In genomic region chr7:3688842-3689241, GRCh38 we compare ENCODE assay signal across 32 cellular contexts.
"Had no signal": no experiment of that assay in that cellular context is flagged by ENCODE, and none has a peak within 500 bp of the region (broad histone marks: within the 10 kb centered on the region; RNA-seq: fewer than 3 reads in every experiment).

No MANE protein-coding gene starts in this region.

- DNase-seq: activated CD4-positive, alpha-beta T cell treated with anti-CD3 and anti-CD28 coated beads for 4 hours; activated CD4-positive, alpha-beta T cell treated with anti-CD3 and anti-CD28 coated beads, Interleukin-2, amount 50 U/mL, for 1 hour; activated CD4-positive, alpha-beta T cell treated with anti-CD3 and anti-CD28 coated beads, Interleukin-2, amount 50 U/mL, for 48 hours; activated CD4-positive, CD25-positive, alpha-beta regulatory T cell; activated CD4-positive, CD25-positive, alpha-beta regulatory T cell treated with anti-CD3 and anti-CD28 coated beads, Interleukin-2, amount 50 U/mL, for 72 hours; activated CD8-positive, alpha-beta memory T cell treated with anti-CD3 and anti-CD28 coated beads for 24 hours; activated CD8-positive, alpha-beta T cell treated with anti-CD3 and anti-CD28 coated beads for 36 hours; activated effector memory CD4-positive, alpha-beta T cell treated with Interleukin-2 at 50 U/mL for 16 hours; activated gamma-delta T cell treated with Interleukin-2 at 50 U/mL for 16 hours; activated naive CD4-positive, alpha-beta T cell treated with anti-CD3 and anti-CD28 coated beads, Interleukin-2, amount 50 U/mL, for 16 hours; activated naive CD4-positive, alpha-beta T cell treated with Interleukin-2 at 50 U/mL for 16 hours; activated T-cell treated with anti-CD3 and anti-CD28 coated beads, Interleukin-2, amount 50 U/mL, for 4 hours; central memory CD4-positive, alpha-beta T cell; cerebellar nuclear complex; colonic mucosa; effector CD8-positive, alpha-beta T cell; esophagus squamous epithelium; head of caudate nucleus; T-helper 1 cell; T-helper 17 cell; T1000 had no signal

- H3K9me3 ChIP-seq: ascending aorta, breast epithelium, colonic mucosa, esophagus squamous epithelium had no signal

- H3K27ac Mint-ChIP-seq: activated CD8-positive, alpha-beta T cell treated with anti-CD3 and anti-CD28 coated beads for 36 hours; activated naive CD8-positive, alpha-beta T cell; activated T-helper 17 cell treated with anti-CD3 and anti-CD28 coated beads, Interleukin-2, amount 50 U/mL, for 72 hours; brain; T-helper 17 cell; T-helper 2 cell treated with Interferon-gamma antibody and Interleukin-4, amounts not matched to agents 5 μg/mL and 100 μg/mL, for 36 hours had no signal

- FAIRE-seq: endometrium, endothelial cell of umbilical vein, frontal cortex had no signal

- H3K36me3 ChIP-seq: ascending aorta, breast epithelium, cardiac muscle cell, colonic mucosa, esophagus squamous epithelium had no signal

- H3K27me3 Mint-ChIP-seq: activated CD8-positive, alpha-beta T cell treated with anti-CD3 and anti-CD28 coated beads for 36 hours; brain had no signal

- H3K4me3 ChIP-seq: ascending aorta, breast epithelium, cardiac muscle cell, colonic mucosa, esophagus squamous epithelium had no signal

- H3K4me1 ChIP-seq: ascending aorta, breast epithelium, colonic mucosa, esophagus squamous epithelium had no signal

- H3K27ac ChIP-seq: ascending aorta, breast epithelium, cardiac muscle cell, colonic mucosa, epithelial cell of prostate, esophagus squamous epithelium had no signal

- H3K36me3 Mint-ChIP-seq: activated naive CD8-positive, alpha-beta T cell had no signal

- H3K4me3 Mint-ChIP-seq: activated CD8-positive, alpha-beta T cell treated with anti-CD3 and anti-CD28 coated beads for 36 hours; activated naive CD8-positive, alpha-beta T cell; activated T-cell treated with anti-CD3 and anti-CD28 coated beads, Interleukin-2, amount 50 U/mL, for 4 hours; activated T-helper 17 cell treated with anti-CD3 and anti-CD28 coated beads, Interleukin-2, amount 50 U/mL, for 72 hours; brain; T-helper 17 cell; T-helper 2 cell treated with Interferon-gamma antibody and Interleukin-4, amounts not matched to agents 5 μg/mL and 100 μg/mL, for 36 hours had no signal

- H3K9me3 Mint-ChIP-seq: activated CD8-positive, alpha-beta T cell treated with anti-CD3 and anti-CD28 coated beads for 36 hours; activated T-helper 17 cell treated with anti-CD3 and anti-CD28 coated beads, Interleukin-2, amount 50 U/mL, for 72 hours; T-helper 2 cell treated with Interferon-gamma antibody and Interleukin-4, amounts not matched to agents 5 μg/mL and 100 μg/mL, for 36 hours had no signal

- H3K4me1 Mint-ChIP-seq: activated T-helper 17 cell treated with anti-CD3 and anti-CD28 coated beads, Interleukin-2, amount 50 U/mL, for 72 hours; T-helper 17 cell had no signal

- H3K27me3 ChIP-seq: ascending aorta, breast epithelium, cardiac muscle cell, colonic mucosa, esophagus squamous epithelium had no signal

- ATAC-seq: activated CD8-positive, alpha-beta T cell treated with anti-CD3 and anti-CD28 coated beads for 36 hours; activated T-cell treated with anti-CD3 and anti-CD28 coated beads, Interleukin-2, amount 50 U/mL, for 4 hours; activated T-helper 17 cell treated with anti-CD3 and anti-CD28 coated beads, Interleukin-2, amount 50 U/mL, for 72 hours; T-helper 17 cell had no signal
